1 cellular context compared by ENCODE assay signal in the genomic region with DNA sequence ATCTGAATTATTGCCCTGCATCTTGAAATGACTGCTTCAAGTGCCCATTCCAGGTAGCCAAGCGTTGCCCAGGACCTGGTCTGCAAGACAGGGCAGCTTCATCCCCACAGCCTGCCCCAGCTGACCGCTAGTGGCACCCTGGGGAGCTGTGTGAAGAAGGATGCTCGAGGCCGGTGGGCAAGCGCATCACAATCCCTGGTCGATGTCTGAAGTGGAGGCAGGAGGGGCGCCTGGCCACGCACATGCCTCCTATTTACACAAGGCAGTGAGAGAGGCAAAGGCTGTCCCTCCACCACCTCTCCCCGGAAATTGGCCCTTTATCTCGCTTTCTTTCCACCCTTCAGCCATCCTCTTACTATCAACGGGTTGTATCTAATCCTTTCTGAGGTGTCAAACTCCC.
A peak's percentile ranks its signal among the peaks of the same experiment; 100 is the strongest.
TF ChIP-seq lines count a peak whose summit lies in the region.

No MANE protein-coding gene starts in this region.

TF ChIP-seq in K562, 482 proteins besides CTCF, POLR2A, EP300 and RAD21 (continued from another document):
- TF ChIP-seq NRF1 (conservative IDR thresholded peaks at IDR 0.05 in 1 of 2, IDR thresholded peaks at IDR 0.05 in 1 of 2) (0 out of 4 replicates have a peak, but pooled peaks of 1 of the 2 experiments have one; percentile 23), L3MBTL2 (IDR thresholded peaks at IDR 0.05) (peak; percentile 40; the same call in 1 of the 2 replicates), SAP30 (IDR thresholded peaks at IDR 0.05; ENCODE audit: borderline replicate concordance, insufficient read depth, low read depth, low read length, poor library complexity, severe bottlenecking) (no peak), CTBP1 (IDR thresholded peaks at IDR 0.05; ENCODE audit: borderline replicate concordance) (peak; percentile 44; the same call in 1 of the 2 replicates), HMG20B (CRISPR knock-in tag; IDR thresholded peaks at IDR 0.05) (no peak)
- TF ChIP-seq, protein P1, sequence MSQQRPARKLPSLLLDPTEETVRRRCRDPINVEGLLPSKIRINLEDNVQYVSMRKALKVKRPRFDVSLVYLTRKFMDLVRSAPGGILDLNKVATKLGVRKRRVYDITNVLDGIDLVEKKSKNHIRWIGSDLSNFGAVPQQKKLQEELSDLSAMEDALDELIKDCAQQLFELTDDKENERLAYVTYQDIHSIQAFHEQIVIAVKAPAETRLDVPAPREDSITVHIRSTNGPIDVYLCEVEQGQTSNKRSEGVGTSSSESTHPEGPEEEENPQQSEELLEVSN (IDR thresholded peaks at IDR 0.05; ENCODE audit: borderline replicate concordance in 1 of 2, extremely low read depth in 1 of 2, insufficient read depth in 1 of 2, insufficient read length in 1 of 2, low read depth in 1 of 2, low read length in 1 of 2, poor library complexity in 1 of 2, severe bottlenecking in 1 of 2) = peak in 1 of 2 experiments; percentile 37
- TF ChIP-seq, protein P2, sequence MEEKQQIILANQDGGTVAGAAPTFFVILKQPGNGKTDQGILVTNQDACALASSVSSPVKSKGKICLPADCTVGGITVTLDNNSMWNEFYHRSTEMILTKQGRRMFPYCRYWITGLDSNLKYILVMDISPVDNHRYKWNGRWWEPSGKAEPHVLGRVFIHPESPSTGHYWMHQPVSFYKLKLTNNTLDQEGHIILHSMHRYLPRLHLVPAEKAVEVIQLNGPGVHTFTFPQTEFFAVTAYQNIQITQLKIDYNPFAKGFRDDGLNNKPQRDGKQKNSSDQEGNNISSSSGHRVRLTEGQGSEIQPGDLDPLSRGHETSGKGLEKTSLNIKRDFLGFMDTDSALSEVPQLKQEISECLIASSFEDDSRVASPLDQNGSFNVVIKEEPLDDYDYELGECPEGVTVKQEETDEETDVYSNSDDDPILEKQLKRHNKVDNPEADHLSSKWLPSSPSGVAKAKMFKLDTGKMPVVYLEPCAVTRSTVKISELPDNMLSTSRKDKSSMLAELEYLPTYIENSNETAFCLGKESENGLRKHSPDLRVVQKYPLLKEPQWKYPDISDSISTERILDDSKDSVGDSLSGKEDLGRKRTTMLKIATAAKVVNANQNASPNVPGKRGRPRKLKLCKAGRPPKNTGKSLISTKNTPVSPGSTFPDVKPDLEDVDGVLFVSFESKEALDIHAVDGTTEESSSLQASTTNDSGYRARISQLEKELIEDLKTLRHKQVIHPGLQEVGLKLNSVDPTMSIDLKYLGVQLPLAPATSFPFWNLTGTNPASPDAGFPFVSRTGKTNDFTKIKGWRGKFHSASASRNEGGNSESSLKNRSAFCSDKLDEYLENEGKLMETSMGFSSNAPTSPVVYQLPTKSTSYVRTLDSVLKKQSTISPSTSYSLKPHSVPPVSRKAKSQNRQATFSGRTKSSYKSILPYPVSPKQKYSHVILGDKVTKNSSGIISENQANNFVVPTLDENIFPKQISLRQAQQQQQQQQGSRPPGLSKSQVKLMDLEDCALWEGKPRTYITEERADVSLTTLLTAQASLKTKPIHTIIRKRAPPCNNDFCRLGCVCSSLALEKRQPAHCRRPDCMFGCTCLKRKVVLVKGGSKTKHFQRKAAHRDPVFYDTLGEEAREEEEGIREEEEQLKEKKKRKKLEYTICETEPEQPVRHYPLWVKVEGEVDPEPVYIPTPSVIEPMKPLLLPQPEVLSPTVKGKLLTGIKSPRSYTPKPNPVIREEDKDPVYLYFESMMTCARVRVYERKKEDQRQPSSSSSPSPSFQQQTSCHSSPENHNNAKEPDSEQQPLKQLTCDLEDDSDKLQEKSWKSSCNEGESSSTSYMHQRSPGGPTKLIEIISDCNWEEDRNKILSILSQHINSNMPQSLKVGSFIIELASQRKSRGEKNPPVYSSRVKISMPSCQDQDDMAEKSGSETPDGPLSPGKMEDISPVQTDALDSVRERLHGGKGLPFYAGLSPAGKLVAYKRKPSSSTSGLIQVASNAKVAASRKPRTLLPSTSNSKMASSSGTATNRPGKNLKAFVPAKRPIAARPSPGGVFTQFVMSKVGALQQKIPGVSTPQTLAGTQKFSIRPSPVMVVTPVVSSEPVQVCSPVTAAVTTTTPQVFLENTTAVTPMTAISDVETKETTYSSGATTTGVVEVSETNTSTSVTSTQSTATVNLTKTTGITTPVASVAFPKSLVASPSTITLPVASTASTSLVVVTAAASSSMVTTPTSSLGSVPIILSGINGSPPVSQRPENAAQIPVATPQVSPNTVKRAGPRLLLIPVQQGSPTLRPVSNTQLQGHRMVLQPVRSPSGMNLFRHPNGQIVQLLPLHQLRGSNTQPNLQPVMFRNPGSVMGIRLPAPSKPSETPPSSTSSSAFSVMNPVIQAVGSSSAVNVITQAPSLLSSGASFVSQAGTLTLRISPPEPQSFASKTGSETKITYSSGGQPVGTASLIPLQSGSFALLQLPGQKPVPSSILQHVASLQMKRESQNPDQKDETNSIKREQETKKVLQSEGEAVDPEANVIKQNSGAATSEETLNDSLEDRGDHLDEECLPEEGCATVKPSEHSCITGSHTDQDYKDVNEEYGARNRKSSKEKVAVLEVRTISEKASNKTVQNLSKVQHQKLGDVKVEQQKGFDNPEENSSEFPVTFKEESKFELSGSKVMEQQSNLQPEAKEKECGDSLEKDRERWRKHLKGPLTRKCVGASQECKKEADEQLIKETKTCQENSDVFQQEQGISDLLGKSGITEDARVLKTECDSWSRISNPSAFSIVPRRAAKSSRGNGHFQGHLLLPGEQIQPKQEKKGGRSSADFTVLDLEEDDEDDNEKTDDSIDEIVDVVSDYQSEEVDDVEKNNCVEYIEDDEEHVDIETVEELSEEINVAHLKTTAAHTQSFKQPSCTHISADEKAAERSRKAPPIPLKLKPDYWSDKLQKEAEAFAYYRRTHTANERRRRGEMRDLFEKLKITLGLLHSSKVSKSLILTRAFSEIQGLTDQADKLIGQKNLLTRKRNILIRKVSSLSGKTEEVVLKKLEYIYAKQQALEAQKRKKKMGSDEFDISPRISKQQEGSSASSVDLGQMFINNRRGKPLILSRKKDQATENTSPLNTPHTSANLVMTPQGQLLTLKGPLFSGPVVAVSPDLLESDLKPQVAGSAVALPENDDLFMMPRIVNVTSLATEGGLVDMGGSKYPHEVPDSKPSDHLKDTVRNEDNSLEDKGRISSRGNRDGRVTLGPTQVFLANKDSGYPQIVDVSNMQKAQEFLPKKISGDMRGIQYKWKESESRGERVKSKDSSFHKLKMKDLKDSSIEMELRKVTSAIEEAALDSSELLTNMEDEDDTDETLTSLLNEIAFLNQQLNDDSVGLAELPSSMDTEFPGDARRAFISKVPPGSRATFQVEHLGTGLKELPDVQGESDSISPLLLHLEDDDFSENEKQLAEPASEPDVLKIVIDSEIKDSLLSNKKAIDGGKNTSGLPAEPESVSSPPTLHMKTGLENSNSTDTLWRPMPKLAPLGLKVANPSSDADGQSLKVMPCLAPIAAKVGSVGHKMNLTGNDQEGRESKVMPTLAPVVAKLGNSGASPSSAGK (IDR thresholded peaks at IDR 0.05) = peak; percentile 26; the same call in 1 of the 2 replicates
- TF ChIP-seq, protein P3, sequence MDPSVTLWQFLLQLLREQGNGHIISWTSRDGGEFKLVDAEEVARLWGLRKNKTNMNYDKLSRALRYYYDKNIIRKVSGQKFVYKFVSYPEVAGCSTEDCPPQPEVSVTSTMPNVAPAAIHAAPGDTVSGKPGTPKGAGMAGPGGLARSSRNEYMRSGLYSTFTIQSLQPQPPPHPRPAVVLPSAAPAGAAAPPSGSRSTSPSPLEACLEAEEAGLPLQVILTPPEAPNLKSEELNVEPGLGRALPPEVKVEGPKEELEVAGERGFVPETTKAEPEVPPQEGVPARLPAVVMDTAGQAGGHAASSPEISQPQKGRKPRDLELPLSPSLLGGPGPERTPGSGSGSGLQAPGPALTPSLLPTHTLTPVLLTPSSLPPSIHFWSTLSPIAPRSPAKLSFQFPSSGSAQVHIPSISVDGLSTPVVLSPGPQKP (CRISPR knock-in tag; IDR thresholded peaks at IDR 0.05) = no peak
- TF ChIP-seq, protein P4, sequence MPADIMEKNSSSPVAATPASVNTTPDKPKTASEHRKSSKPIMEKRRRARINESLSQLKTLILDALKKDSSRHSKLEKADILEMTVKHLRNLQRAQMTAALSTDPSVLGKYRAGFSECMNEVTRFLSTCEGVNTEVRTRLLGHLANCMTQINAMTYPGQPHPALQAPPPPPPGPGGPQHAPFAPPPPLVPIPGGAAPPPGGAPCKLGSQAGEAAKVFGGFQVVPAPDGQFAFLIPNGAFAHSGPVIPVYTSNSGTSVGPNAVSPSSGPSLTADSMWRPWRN (IDR thresholded peaks at IDR 0.05; ENCODE audit: low read depth) = 0 out of 2 replicates have a peak, but pooled peaks have one; percentile 24
